ENCODE assay signal across 8 cellular contexts in the genomic region with DNA sequence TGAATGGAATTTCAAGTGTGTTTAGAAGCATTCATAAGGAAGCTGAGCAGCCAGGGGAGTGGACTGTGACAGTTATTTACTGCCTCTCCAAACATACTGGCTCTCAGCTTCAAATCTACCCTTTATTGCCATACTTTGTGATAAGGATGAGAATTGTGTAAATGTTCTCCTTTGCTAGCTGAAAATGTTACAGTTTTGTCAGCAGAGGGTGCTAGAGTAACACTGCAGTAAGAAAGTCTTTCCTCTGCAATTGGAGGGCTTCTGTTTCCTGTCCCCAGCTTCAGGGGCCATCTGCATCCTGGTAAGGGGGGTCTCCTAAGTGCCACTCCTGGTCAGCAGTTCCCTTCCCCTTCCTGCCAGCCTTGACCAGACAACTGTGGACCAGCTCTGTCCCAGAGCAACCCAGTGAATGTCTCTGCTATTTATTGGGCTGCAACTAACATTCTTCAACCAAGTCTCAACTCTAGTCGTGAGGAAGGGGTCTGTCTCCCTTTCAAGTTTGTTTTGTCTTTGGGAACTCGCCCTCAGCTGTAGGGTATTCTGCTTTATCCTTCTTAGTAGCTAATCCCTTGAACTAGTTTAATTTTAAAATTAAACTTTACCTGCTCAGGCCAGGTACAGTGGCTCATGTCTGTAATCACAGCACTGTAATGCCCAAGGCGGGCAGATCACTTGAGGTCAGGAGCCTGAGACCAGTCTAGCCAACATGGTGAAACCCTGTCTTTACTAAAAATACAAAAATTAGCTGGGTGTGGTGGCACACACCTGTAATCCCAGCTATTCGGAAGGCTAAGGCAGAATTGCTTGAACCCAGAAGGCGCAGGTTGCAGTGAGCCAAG. TPM values are rescaled to one million over a fixed set of nuclear protein-coding genes. Genes with fewer than 3 reads are reported as not detected.
DNase-seq lines count a peak whose midpoint lies in the region; ATAC-seq and TF ChIP-seq lines count a peak whose summit lies in the region.

No MANE protein-coding gene starts in this region.

- H3K4me1 ChIP-seq in OCI-LY1 (ENCODE audit: insufficient read depth, low read length, severe bottlenecking) (no peaks in the 10 kb centered on the region), spleen (peaks cover 4 to 35% (median 23%) of the 10 kb centered on the region in 6 donors)

- no peak overlapping the region for H3K4me2 ChIP-seq in OCI-LY1 (ENCODE audit: low read length)

- peaks cover 1% of the 10 kb centered on the region for H3K9me3 Mint-ChIP-seq in activated naive CD4-positive, alpha-beta T cell treated with anti-CD3 and anti-CD28 coated beads for 36 hours
- no peaks in the 10 kb centered on the region for H3K9me3 Mint-ChIP-seq in immature natural killer cell

- intact Hi-C loops in activated naive CD4-positive, alpha-beta T cell treated with anti-CD3 and anti-CD28 coated beads for 36 hours (cut with micrococcal nuclease): loop anchor here (1.0 to 5.0 kb wide), 8 partner anchors 46 to 474 kb away; partner anchors contain the start of genes FNIP1 and RAPGEF6
- intact Hi-C loops in spleen (cut with DNase I; ENCODE audit: low total_unique reads): loop anchor here (5.0 kb wide), 1 partner anchor 423 kb away; the partner anchor contains the start of gene ACSL6

- H3K9me3 ChIP-seq in OCI-LY1 (ENCODE audit: low read length) (no peaks in the 10 kb centered on the region), spleen (no peaks in the 10 kb centered on the region)

- H3K27me3 ChIP-seq in OCI-LY1 (ENCODE audit: insufficient read depth, low read length): no peaks in the 10 kb centered on the region
- H3K27me3 ChIP-seq in brain microvascular endothelial cell (replicated peaks): no peaks in the 10 kb centered on the region
- H3K27me3 ChIP-seq in spleen (replicated peaks in 1 of 7): no peaks in the 10 kb centered on the region

- no peak overlapping the region for H3K4me3 ChIP-seq in OCI-LY1 (ENCODE audit: low read depth, low read length, poor library complexity, severe bottlenecking)
- H3K4me3 ChIP-seq in brain microvascular endothelial cell (ENCODE audit: low read depth, low read length): no peak overlapping the region
- no peak overlapping the region for H3K4me3 ChIP-seq in spleen

- peaks cover 22% of the 10 kb centered on the region for H3K79me2 ChIP-seq in OCI-LY1 (ENCODE audit: insufficient read depth, low read length)

- peaks cover 42% of the 10 kb centered on the region for H3K4me1 Mint-ChIP-seq in activated naive CD4-positive, alpha-beta T cell treated with anti-CD3 and anti-CD28 coated beads for 36 hours (ENCODE audit: low read depth)
- peaks cover 23 to 32% of the 10 kb centered on the region in 2 donors for H3K4me1 Mint-ChIP-seq in immature natural killer cell

- peak; percentile 88 for TF ChIP-seq CTCF in OCI-LY1 (IDR thresholded peaks at IDR 0.05; ENCODE audit: low read length)
- peak; percentile 81 for TF ChIP-seq CTCF in brain microvascular endothelial cell (IDR thresholded peaks at IDR 0.05; ENCODE audit: low read depth, low read length, missing control alignments)
- TF ChIP-seq CTCF in spleen (IDR thresholded peaks at IDR 0.05 in 8 of 11, conservative IDR thresholded peaks at IDR 0.05 in 3 of 11): peak; percentile 47 to 87 (median 74)

- H3K4me3 Mint-ChIP-seq in activated naive CD4-positive, alpha-beta T cell treated with anti-CD3 and anti-CD28 coated beads for 36 hours: no peak overlapping the region
- no peak overlapping the region for H3K4me3 Mint-ChIP-seq in immature natural killer cell

- CTCF ChIA-PET in activated naive CD4-positive, alpha-beta T cell treated with anti-CD3 and anti-CD28 coated beads for 36 hours (lab: Charles Lee): interaction anchor here (0.6 to 9.9 kb wide), 54 partner anchors 9 to 557 kb away, joined by 3 to 130 read pairs (median 5); partner anchors contain the start of genes ACSL6 and IL3

- 67 to 76% (median 69%) methylated on average over 5 of the region's 5 CpGs for WGBS in spleen, 5 donors

- TF ChIP-seq POLR2A in spleen (IDR thresholded peaks at IDR 0.05): no peak

- H3K36me3 ChIP-seq in OCI-LY1 (ENCODE audit: insufficient read depth, low read length): peaks cover 38% of the 10 kb centered on the region
- H3K36me3 ChIP-seq in brain microvascular endothelial cell (replicated peaks): no peaks in the 10 kb centered on the region
- H3K36me3 ChIP-seq in spleen: peaks cover 0 to 13% (median 0%) of the 10 kb centered on the region in 6 donors

- no peak for DNase-seq in activated naive CD4-positive, alpha-beta T cell treated with anti-CD3 and anti-CD28 coated beads for 36 hours
- no peak for DNase-seq in activated naive CD4-positive, alpha-beta T cell treated with anti-CD3 and anti-CD28 coated beads, Interleukin-2, amount 50 U/mL, for 16 hours
- no peak for DNase-seq in brain microvascular endothelial cell
- peak; percentile 49 to 65 (median 55) for DNase-seq in immature natural killer cell
- no peak for DNase-seq in spleen

- no peaks in the 10 kb centered on the region for H3F3A ChIP-seq in OCI-LY1 (ENCODE audit: insufficient read depth, low read length)

- no peaks in the 10 kb centered on the region for H4K20me1 ChIP-seq in OCI-LY1 (ENCODE audit: insufficient read depth, low read length)

- in situ Hi-C loops in brain microvascular endothelial cell (cut with HindIII; ENCODE audit: low pct_ligation_motif_present, low sequenced_read_pairs): loop anchor here (25.0 kb wide), 1 partner anchor 423 kb away; the partner anchor contains the start of gene ACSL6

- no peak overlapping the region for H3K9ac ChIP-seq in OCI-LY1 (ENCODE audit: low read length)

- ATAC-seq in HG03175 (IDR thresholded peaks at IDR 0.05; ENCODE audit: unreplicated experiment) (peak; percentile 75), HG03342 (IDR thresholded peaks at IDR 0.05; ENCODE audit: unreplicated experiment) (no peak)

- no peak overlapping the region for H3K27ac ChIP-seq in OCI-LY1 (ENCODE audit: low read depth, low read length, poor library complexity, severe bottlenecking)
- no peak overlapping the region for H3K27ac ChIP-seq in brain microvascular endothelial cell
- peak overlapping the region in 4 of 8 donors; percentile 7 to 39 (median 29) for H3K27ac ChIP-seq in spleen

- H3K27me3 Mint-ChIP-seq in activated naive CD4-positive, alpha-beta T cell treated with anti-CD3 and anti-CD28 coated beads for 36 hours (ENCODE audit: low read depth): no peaks in the 10 kb centered on the region
- peaks cover 0 to 3% (median 2%) of the 10 kb centered on the region in 3 donors for H3K27me3 Mint-ChIP-seq in immature natural killer cell (ENCODE audit: low read depth in 3 of 3)

- H3K9me2 ChIP-seq in OCI-LY1 (ENCODE audit: low read depth, low read length): no peaks in the 10 kb centered on the region

- no peak overlapping the region for H2AFZ ChIP-seq in OCI-LY1 (ENCODE audit: low read length)

- peak overlapping the region; percentile 58 for H3K27ac Mint-ChIP-seq in activated naive CD4-positive, alpha-beta T cell treated with anti-CD3 and anti-CD28 coated beads for 36 hours
- H3K27ac Mint-ChIP-seq in immature natural killer cell: peak overlapping the region in 1 of 6 donors; percentile 49

- H3K36me3 Mint-ChIP-seq in activated naive CD4-positive, alpha-beta T cell treated with anti-CD3 and anti-CD28 coated beads for 36 hours (ENCODE audit: low read depth): peaks cover 18% of the 10 kb centered on the region
- no peaks in the 10 kb centered on the region for H3K36me3 Mint-ChIP-seq in immature natural killer cell

RNA-seq across cellular contexts. Expression of gene RAPGEF6, which starts 45.3 kb away (rescaled TPM):
- total RNA-seq in activated naive CD4-positive, alpha-beta T cell treated with anti-CD3 and anti-CD28 coated beads for 36 hours: 10 to 100 TPM; 34.5 to 37.3 TPM
- polyA plus RNA-seq in immature natural killer cell: 10 to 100 TPM in 2 of 3 donors, 1 to 10 TPM in 1; 9.7 to 17.5 (median 14.5) TPM
- total RNA-seq in spleen: 10 to 100 TPM; 37.0 to 56.4 (median 46.9) TPM
- 1 to 10 TPM; 3.8 to 5.3 (median 4.8) TPM for polyA plus RNA-seq in spleen

Comparison
In these comparisons a context has a peak if more than half of its experiments do, and no peak if none do; other contexts are left out.
1. DNase-seq: peak in immature natural killer cell (3 of 3); none in activated naive CD4-positive, alpha-beta T cell treated with anti-CD3 and anti-CD28 coated beads for 36 hours (single experiment), activated naive CD4-positive, alpha-beta T cell treated with anti-CD3 and anti-CD28 coated beads, Interleukin-2, amount 50 U/mL, for 16 hours (single experiment), brain microvascular endothelial cell (single experiment) and spleen (single experiment).
2. Peak in every context shown above with its lines, with median percentiles within 50 percentile points of each other: CTCF ChIP-seq.